In the genomic region with DNA sequence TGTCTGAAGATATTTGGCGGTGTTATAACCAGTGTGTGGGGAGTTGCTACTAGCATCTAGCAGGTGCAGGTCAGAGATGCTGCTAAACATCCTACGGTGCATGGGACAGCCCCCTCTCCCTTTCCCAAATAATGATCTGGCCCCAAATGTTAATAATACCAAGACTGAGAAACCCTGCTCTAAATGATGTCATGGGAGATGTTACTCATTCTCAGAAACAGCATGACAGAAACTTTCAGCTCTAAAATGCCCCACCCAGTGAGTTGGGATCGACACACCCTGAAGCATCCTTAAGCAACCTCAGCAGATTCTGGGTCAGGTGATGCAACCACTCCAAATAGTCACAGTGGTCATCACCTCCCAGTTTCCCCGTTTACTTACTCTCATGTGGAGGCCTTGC, we compare ENCODE assay signal across 12 cellular contexts.
DNase-seq lines count a peak whose midpoint lies in the region; ATAC-seq, FAIRE-seq and TF ChIP-seq lines count a peak whose summit lies in the region.
"Had no signal": no experiment of that assay in that cellular context is flagged by ENCODE, and none has a peak within 500 bp of the region (broad histone marks: within the 10 kb centered on the region; RNA-seq: fewer than 3 reads in every experiment).

No MANE protein-coding gene starts in this region.

- no peak overlapping the region for H3K4me3 ChIP-seq in PC-3 (ENCODE audit: low read length)
- H3K4me3 ChIP-seq in HepG2 (replicated peaks in 1 of 3; ENCODE audit: insufficient read depth in 1 of 3, low read depth in 2 of 3, low read length in 3 of 3) = no peak overlapping the region
- H3K4me3 ChIP-seq: skin epidermis had no signal

- H3K4me1 ChIP-seq in PC-3 (ENCODE audit: insufficient read depth, low read length) = no peaks in the 10 kb centered on the region
- H3K4me1 ChIP-seq in HepG2 (ENCODE audit: insufficient read depth, low read length) = no peaks in the 10 kb centered on the region

- TF ChIP-seq EP300 in HepG2 (IDR thresholded peaks at IDR 0.05; ENCODE audit: low read depth in 2 of 2, low read length in 2 of 2) (no peak), HepG2 (CRISPR knock-in tag; IDR thresholded peaks at IDR 0.05; ENCODE audit: borderline replicate concordance) (no peak)

- BruUV-seq in PC-3 (replicated peaks; lab: Mats Ljungman, UMichigan) (no TSS peak), HepG2 (replicated peaks; lab: Mats Ljungman, UMichigan) (no TSS peak)

- no peaks in the 10 kb centered on the region for H3K79me2 ChIP-seq in PC-3 (ENCODE audit: low read length)
- H3K79me2 ChIP-seq in HepG2 (ENCODE audit: insufficient read depth, low read length) = no peaks in the 10 kb centered on the region

- no peaks in the 10 kb centered on the region for H3K36me3 ChIP-seq in PC-3 (ENCODE audit: low read depth, low read length)
- H3K36me3 ChIP-seq in HepG2 (replicated peaks in 1 of 2; ENCODE audit: control insufficient read depth in 1 of 2, insufficient read depth in 2 of 2, low read length in 2 of 2) = no peaks in the 10 kb centered on the region

- 31% methylated on average over 4 of the region's 4 CpGs for WGBS in HepG2 (ENCODE audit: low lambda C conversion rate)

- peak; percentile 68 for ATAC-seq in GM18505 (IDR thresholded peaks at IDR 0.05; ENCODE audit: unreplicated experiment)
- ATAC-seq in GM21529 (IDR thresholded peaks at IDR 0.05; ENCODE audit: unreplicated experiment) = peak; percentile 84
- ATAC-seq in PC-3 = no peak
- ATAC-seq in HepG2 = no peak
- no peak for ATAC-seq in SK-N-SH treated with all-trans-retinoic acid at 6 μM for 48 hours
- ATAC-seq: T-cell had no signal

- no peaks in the 10 kb centered on the region for H3F3A ChIP-seq in PC-3 (ENCODE audit: low read length, unreplicated experiment)

- H3K4me2 ChIP-seq in PC-3 (ENCODE audit: low read length) = no peak overlapping the region
- no peak overlapping the region for H3K4me2 ChIP-seq in HepG2 (ENCODE audit: low read depth, low read length)

- no peak overlapping the region for H3K27ac ChIP-seq in PC-3 (ENCODE audit: low read length)
- H3K27ac ChIP-seq in HepG2 (ENCODE audit: extremely low read length, insufficient read depth, low read length) = no peak overlapping the region

- DNase-seq in PC-3 (peak; percentile 38), HepG2 (ENCODE audit: low spot score) (no peak), NCI-H510A (lab: John Stamatoyannopoulos, UW) (no peak), DMS153 treated with DMSO at 0.1 percent for 48 hours (lab: John Stamatoyannopoulos, UW; ENCODE audit: unreplicated experiment) (no peak)
- DNase-seq: DMS79; effector CD4-positive, alpha-beta T cell; NCI-H526 treated with DMSO at 0.1 percent for 48 hours had no signal

- H3K9ac ChIP-seq in PC-3 (ENCODE audit: low read length) (no peak overlapping the region), HepG2 (ENCODE audit: insufficient read depth, low read depth, low read length) (no peak overlapping the region)

- H2AFZ ChIP-seq in PC-3 (ENCODE audit: low read length) (no peak overlapping the region), HepG2 (ENCODE audit: low read length) (no peak overlapping the region)

- TF ChIP-seq POLR2A in GM18505 (IDR thresholded peaks at IDR 0.05; ENCODE audit: borderline replicate concordance, extremely low read depth, insufficient read depth, insufficient read length) = no peak
- TF ChIP-seq POLR2A in HepG2 (IDR thresholded peaks at IDR 0.05; ENCODE audit: insufficient read depth in 1 of 2, low read depth in 2 of 2, low read length in 2 of 2) = no peak

- no peak for TF ChIP-seq CTCF in PC-3 (conservative IDR thresholded peaks at IDR 0.05; ENCODE audit: low read depth, low read length)
- no peak for TF ChIP-seq CTCF in HepG2 (CRISPR knock-in tag; IDR thresholded peaks at IDR 0.05)

- no peaks in the 10 kb centered on the region for H3K9me2 ChIP-seq in PC-3 (replicated peaks; ENCODE audit: low read length)

- POLR2A ChIA-PET in PC-3 (lab: Charles Lee; ENCODE audit: unreplicated experiment) (no interaction called here), HepG2 (lab: Yijun Ruan, JAX) (no interaction called here)

- TF ChIP-seq RAD21 in HepG2 (CRISPR knock-in tag; IDR thresholded peaks at IDR 0.05) = no peak

- intact Hi-C loops in PC-3 (cut with micrococcal nuclease) (no loop called here), HepG2 (cut with micrococcal nuclease; ENCODE audit: unreplicated experiment) (no loop called here)

- FAIRE-seq in HepG2 (lab: Jason Lieb, UNC) = no peak

- H3K9me3 ChIP-seq in PC-3 (ENCODE audit: low read length) (no peaks in the 10 kb centered on the region), HepG2 (ENCODE audit: low read length) (no peaks in the 10 kb centered on the region)

- H4K20me1 ChIP-seq in PC-3 (ENCODE audit: low read length) (no peaks in the 10 kb centered on the region), HepG2 (ENCODE audit: insufficient read depth, low read length) (no peaks in the 10 kb centered on the region)

- in situ Hi-C loops in HepG2 (cut with HindIII; ENCODE audit: extremely low pct_ligation_motif_present, low pct_unique_long_range_greater_than_20kb) = no loop called here

- CTCF ChIA-PET in PC-3 (lab: Charles Lee) = no interaction called here
- CTCF ChIA-PET in HepG2 (lab: Yijun Ruan, JAX; ENCODE audit: low intra/inter-chr PET ratio, low total read pairs) = no interaction called here

- no peaks in the 10 kb centered on the region for H3K27me3 ChIP-seq in PC-3 (ENCODE audit: low read length)
- 0 out of 5 replicates have a peak, but pooled peaks cover 0 to 4% of the 10 kb centered on the region in 2 experiments for H3K27me3 ChIP-seq in HepG2 (ENCODE audit: control insufficient read depth in 1 of 2, insufficient read depth in 2 of 2, low read length in 2 of 2)

TF ChIP-seq in HepG2, 621 proteins besides CTCF, POLR2A, EP300 and RAD21:
- TF ChIP-seq, protein P1, sequence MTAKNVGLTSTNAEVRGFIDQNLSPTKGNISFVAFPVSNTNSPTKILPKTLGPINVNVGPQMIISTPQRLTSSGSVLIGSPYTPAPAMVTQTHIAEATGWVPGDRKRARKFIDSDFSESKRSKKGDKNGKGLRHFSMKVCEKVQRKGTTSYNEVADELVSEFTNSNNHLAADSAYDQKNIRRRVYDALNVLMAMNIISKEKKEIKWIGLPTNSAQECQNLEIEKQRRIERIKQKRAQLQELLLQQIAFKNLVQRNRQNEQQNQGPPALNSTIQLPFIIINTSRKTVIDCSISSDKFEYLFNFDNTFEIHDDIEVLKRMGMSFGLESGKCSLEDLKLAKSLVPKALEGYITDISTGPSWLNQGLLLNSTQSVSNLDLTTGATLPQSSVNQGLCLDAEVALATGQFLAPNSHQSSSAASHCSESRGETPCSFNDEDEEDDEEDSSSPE (CRISPR knock-in tag; IDR thresholded peaks at IDR 0.05) = no peak
- peak; percentile 36; the same call in 1 of the 2 replicates for TF ChIP-seq MAFF (IDR thresholded peaks at IDR 0.05; ENCODE audit: low read depth, low read length)
- no peak for TF ChIP-seq ZBTB8A (CRISPR knock-in tag; IDR thresholded peaks at IDR 0.05; ENCODE audit: borderline replicate concordance, low read depth)
- peak in 1 of 2 experiments; percentile 35; a peak in 3 of 4 replicates for TF ChIP-seq MAFK (conservative IDR thresholded peaks at IDR 0.05 in 1 of 2, IDR thresholded peaks at IDR 0.05 in 1 of 2; ENCODE audit: low read length in 2 of 2)

TF ChIP-seq in SK-N-SH treated with all-trans-retinoic acid at 6 μM for 48 hours, 23 proteins besides CTCF, POLR2A, EP300 and RAD21 (continues in another document):
- TF ChIP-seq, protein P2, sequence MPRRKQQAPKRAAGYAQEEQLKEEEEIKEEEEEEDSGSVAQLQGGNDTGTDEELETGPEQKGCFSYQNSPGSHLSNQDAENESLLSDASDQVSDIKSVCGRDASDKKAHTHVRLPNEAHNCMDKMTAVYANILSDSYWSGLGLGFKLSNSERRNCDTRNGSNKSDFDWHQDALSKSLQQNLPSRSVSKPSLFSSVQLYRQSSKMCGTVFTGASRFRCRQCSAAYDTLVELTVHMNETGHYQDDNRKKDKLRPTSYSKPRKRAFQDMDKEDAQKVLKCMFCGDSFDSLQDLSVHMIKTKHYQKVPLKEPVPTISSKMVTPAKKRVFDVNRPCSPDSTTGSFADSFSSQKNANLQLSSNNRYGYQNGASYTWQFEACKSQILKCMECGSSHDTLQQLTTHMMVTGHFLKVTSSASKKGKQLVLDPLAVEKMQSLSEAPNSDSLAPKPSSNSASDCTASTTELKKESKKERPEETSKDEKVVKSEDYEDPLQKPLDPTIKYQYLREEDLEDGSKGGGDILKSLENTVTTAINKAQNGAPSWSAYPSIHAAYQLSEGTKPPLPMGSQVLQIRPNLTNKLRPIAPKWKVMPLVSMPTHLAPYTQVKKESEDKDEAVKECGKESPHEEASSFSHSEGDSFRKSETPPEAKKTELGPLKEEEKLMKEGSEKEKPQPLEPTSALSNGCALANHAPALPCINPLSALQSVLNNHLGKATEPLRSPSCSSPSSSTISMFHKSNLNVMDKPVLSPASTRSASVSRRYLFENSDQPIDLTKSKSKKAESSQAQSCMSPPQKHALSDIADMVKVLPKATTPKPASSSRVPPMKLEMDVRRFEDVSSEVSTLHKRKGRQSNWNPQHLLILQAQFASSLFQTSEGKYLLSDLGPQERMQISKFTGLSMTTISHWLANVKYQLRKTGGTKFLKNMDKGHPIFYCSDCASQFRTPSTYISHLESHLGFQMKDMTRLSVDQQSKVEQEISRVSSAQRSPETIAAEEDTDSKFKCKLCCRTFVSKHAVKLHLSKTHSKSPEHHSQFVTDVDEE (CRISPR knock-in tag; IDR thresholded peaks at IDR 0.05) = no peak
- TF ChIP-seq, protein P3, sequence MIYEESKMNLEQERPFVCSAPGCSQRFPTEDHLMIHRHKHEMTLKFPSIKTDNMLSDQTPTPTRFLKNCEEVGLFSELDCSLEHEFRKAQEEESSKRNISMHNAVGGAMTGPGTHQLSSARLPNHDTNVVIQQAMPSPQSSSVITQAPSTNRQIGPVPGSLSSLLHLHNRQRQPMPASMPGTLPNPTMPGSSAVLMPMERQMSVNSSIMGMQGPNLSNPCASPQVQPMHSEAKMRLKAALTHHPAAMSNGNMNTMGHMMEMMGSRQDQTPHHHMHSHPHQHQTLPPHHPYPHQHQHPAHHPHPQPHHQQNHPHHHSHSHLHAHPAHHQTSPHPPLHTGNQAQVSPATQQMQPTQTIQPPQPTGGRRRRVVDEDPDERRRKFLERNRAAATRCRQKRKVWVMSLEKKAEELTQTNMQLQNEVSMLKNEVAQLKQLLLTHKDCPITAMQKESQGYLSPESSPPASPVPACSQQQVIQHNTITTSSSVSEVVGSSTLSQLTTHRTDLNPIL (CRISPR knock-in tag; IDR thresholded peaks at IDR 0.05; ENCODE audit: low read depth) = no peak
- no peak for TF ChIP-seq SNAI2 (CRISPR knock-in tag; IDR thresholded peaks at IDR 0.05)

Comparison
In these comparisons a context has a peak if more than half of its experiments do, and no peak if none do; other contexts are left out.
1. ATAC-seq: peak in GM18505 (single experiment) and GM21529 (single experiment); none in PC-3 (single experiment), HepG2 (single experiment) and SK-N-SH treated with all-trans-retinoic acid at 6 μM for 48 hours (single experiment).